Comparison of ENCODE assay signal across 18 cellular contexts in the genomic region with DNA sequence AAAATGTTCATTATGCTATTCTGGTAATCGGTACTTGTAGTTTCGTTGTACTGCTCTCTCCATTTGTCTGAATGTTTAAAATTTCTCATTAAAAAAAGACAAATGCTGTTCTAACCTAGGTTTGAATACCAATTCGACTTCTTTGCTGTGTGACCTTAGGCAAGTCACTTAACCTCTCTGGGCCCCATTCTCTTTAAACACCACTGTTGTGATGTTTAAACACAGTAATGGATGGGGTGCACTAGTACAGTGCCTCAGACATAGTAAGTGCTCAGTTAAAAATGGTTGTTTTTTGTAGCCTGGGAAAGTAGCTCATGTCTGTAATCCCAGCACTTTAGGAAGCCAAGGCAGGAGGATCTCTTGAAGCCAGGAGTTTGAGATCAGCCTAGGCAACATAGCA.
DNase-seq lines count a peak whose midpoint lies in the region; ATAC-seq, FAIRE-seq and TF ChIP-seq lines count a peak whose summit lies in the region.
"Had no signal": no experiment of that assay in that cellular context is flagged by ENCODE, and none has a peak within 500 bp of the region (broad histone marks: within the 10 kb centered on the region; RNA-seq: fewer than 3 reads in every experiment).

No MANE protein-coding gene starts in this region.

- POLR2A ChIA-PET in HepG2 (lab: Yijun Ruan, JAX) (no interaction called here), H1 (lab: Charles Lee; ENCODE audit: partially characterized antibody) (no interaction called here)

- H3K9ac ChIP-seq in HepG2 (ENCODE audit: insufficient read depth, low read depth, low read length) (no peak overlapping the region), H1 (replicated peaks in 1 of 4; ENCODE audit: extremely low read depth in 1 of 4, low read depth in 3 of 4, low read length in 3 of 4) (no peak overlapping the region)
- H3K9ac ChIP-seq: BLaER1, GM23248, KMS-11 had no signal

- BruUV-seq in HepG2 (replicated peaks; lab: Mats Ljungman, UMichigan): no TSS peak

- H2BK120ac ChIP-seq in H1 (replicated peaks; ENCODE audit: low read depth, low read length): no peak overlapping the region

- H3K18ac ChIP-seq in H1 (ENCODE audit: extremely low read depth, low read length): no peak overlapping the region

- H4K20me1 ChIP-seq in HepG2 (ENCODE audit: insufficient read depth, low read length) (no peaks in the 10 kb centered on the region), H1 (replicated peaks in 1 of 2; ENCODE audit: control insufficient read depth in 1 of 2, insufficient read depth in 2 of 2, low read length in 2 of 2) (no peaks in the 10 kb centered on the region)
- H4K20me1 ChIP-seq: BLaER1 had no signal

- TF ChIP-seq POLR2A in HepG2 (IDR thresholded peaks at IDR 0.05; ENCODE audit: insufficient read depth in 1 of 2, low read depth in 2 of 2, low read length in 2 of 2): no peak
- no peak for TF ChIP-seq POLR2A in right lobe of liver (IDR thresholded peaks at IDR 0.05)
- TF ChIP-seq POLR2A in H1 (IDR thresholded peaks at IDR 0.05; ENCODE audit: control extremely low read depth in 1 of 2, low read depth in 2 of 2, low read length in 2 of 2): no peak
- no peak for TF ChIP-seq POLR2A in gastrocnemius medialis (IDR thresholded peaks at IDR 0.05)

- WGBS in HepG2 (ENCODE audit: low lambda C conversion rate): 49% methylated on average over 3 of the region's 3 CpGs
- 79% methylated on average over 3 of the region's 3 CpGs for WGBS in right lobe of liver (ENCODE audit: insufficient coverage, low coverage, low lambda C conversion rate, missing lambda C conversion rate)
- WGBS in H1 (ENCODE audit: extremely low coverage in 1 of 2, insufficient coverage in 1 of 2, insufficient read length in 1 of 2, insufficient replicate concordance in 2 of 2, low coverage in 1 of 2, low lambda C conversion rate in 2 of 2, missing lambda C conversion rate in 1 of 2), 2 experiments: 87% methylated on average over 3 of the region's 3 CpGs; no CpG with 5 or more reads in 1 of the 2 experiments

- in situ Hi-C loops in HepG2 (cut with HindIII; ENCODE audit: extremely low pct_ligation_motif_present, low pct_unique_long_range_greater_than_20kb) (no loop called here), gastrocnemius medialis (cut with MboI; ENCODE audit: low sequenced_read_pairs in 4 of 4) (no loop called here)

- H3K27me3 ChIP-seq in HepG2 (ENCODE audit: control insufficient read depth in 1 of 2, insufficient read depth in 2 of 2, low read length in 2 of 2) (peaks cover 17 to 49% of the 10 kb centered on the region in 2 experiments), right lobe of liver (no peaks in the 10 kb centered on the region), H1 (replicated peaks in 1 of 4; ENCODE audit: control insufficient read depth in 3 of 4, extremely low read depth in 1 of 4, insufficient read depth in 3 of 4, low read length in 3 of 4) (no peaks in the 10 kb centered on the region), gastrocnemius medialis (no peaks in the 10 kb centered on the region)
- H3K27me3 ChIP-seq in effector memory CD4-positive, alpha-beta T cell (replicated peaks; ENCODE audit: control insufficient read depth, insufficient read depth, low read length, poor library complexity, severe bottlenecking): no peaks in the 10 kb centered on the region
- H3K27me3 ChIP-seq: BLaER1 had no signal

- TF ChIP-seq CTCF in HepG2 (CRISPR knock-in tag; IDR thresholded peaks at IDR 0.05) (no peak), right lobe of liver (IDR thresholded peaks at IDR 0.05) (no peak), H1 (IDR thresholded peaks at IDR 0.05; ENCODE audit: control extremely low read depth in 1 of 3, insufficient read depth in 1 of 3, low read depth in 1 of 3, low read length in 3 of 3) (no peak), gastrocnemius medialis (IDR thresholded peaks at IDR 0.05 in 4 of 5, conservative IDR thresholded peaks at IDR 0.05 in 1 of 5) (no peak)

- H3K9me3 Mint-ChIP-seq in activated CD8-positive, alpha-beta memory T cell treated with anti-CD3 and anti-CD28 coated beads, Interleukin-2, amount 10 ng/mL, durations not matched to agents 7 days and 5 days (ENCODE audit: low read depth): no peaks in the 10 kb centered on the region
- H3K9me3 Mint-ChIP-seq: CD8-positive, alpha-beta T cell; HFFc6 had no signal

- TF ChIP-seq RAD21 in HepG2 (CRISPR knock-in tag; IDR thresholded peaks at IDR 0.05): no peak
- TF ChIP-seq RAD21 in H1 (IDR thresholded peaks at IDR 0.05 in 1 of 2, conservative IDR thresholded peaks at IDR 0.05 in 1 of 2; ENCODE audit: low read depth in 2 of 2, low read length in 2 of 2): no peak

- H2BK12ac ChIP-seq in H1 (ENCODE audit: low read depth, low read length): no peak overlapping the region

- no peak overlapping the region for H3K56ac ChIP-seq in H1 (replicated peaks; ENCODE audit: insufficient read length, low read depth, low read length)

- H3K9me3 ChIP-seq in HepG2 (ENCODE audit: low read length): no peaks in the 10 kb centered on the region
- H3K9me3 ChIP-seq in right lobe of liver: no peaks in the 10 kb centered on the region
- H3K9me3 ChIP-seq in H1 (ENCODE audit: insufficient read depth in 2 of 2, low read depth in 1 of 2, low read length in 1 of 2): no peaks in the 10 kb centered on the region
- H3K9me3 ChIP-seq in gastrocnemius medialis: no peaks in the 10 kb centered on the region
- H3K9me3 ChIP-seq in effector memory CD4-positive, alpha-beta T cell (ENCODE audit: control insufficient read depth, low read length): no peaks in the 10 kb centered on the region
- H3K9me3 ChIP-seq: BLaER1 had no signal

- H3K36me3 ChIP-seq in HepG2 (replicated peaks in 1 of 2; ENCODE audit: control insufficient read depth in 1 of 2, insufficient read depth in 2 of 2, low read length in 2 of 2): no peaks in the 10 kb centered on the region
- no peaks in the 10 kb centered on the region for H3K36me3 ChIP-seq in right lobe of liver
- H3K36me3 ChIP-seq in H1 (ENCODE audit: control insufficient read depth in 2 of 4, insufficient read depth in 4 of 4, low read length in 3 of 4): no peaks in the 10 kb centered on the region
- no peaks in the 10 kb centered on the region for H3K36me3 ChIP-seq in gastrocnemius medialis
- H3K36me3 ChIP-seq in effector memory CD4-positive, alpha-beta T cell (ENCODE audit: control insufficient read depth, insufficient read depth, low read length): no peaks in the 10 kb centered on the region
- H3K36me3 ChIP-seq: BLaER1 had no signal

- H3K23ac ChIP-seq in H1 (ENCODE audit: insufficient read length): no peak overlapping the region

- no peak overlapping the region for H4K91ac ChIP-seq in H1 (replicated peaks; ENCODE audit: insufficient read length, low read length)

- H3K4me1 ChIP-seq in HepG2 (ENCODE audit: insufficient read depth, low read length) (peaks cover 93% of the 10 kb centered on the region), right lobe of liver (peaks cover 0 to 19% (median 9%) of the 10 kb centered on the region in 4 donors), H1 (replicated peaks in 1 of 4; ENCODE audit: control insufficient read depth in 3 of 4, insufficient read depth in 4 of 4, low read length in 3 of 4) (peaks cover 0 to 10% (median 3%) of the 10 kb centered on the region in 4 experiments; a peak in 3 of 7 replicates), gastrocnemius medialis (peaks cover 47 to 55% of the 10 kb centered on the region in 2 donors)
- H3K4me1 ChIP-seq in effector memory CD4-positive, alpha-beta T cell (ENCODE audit: control insufficient read depth, insufficient read depth, low read length, poor library complexity, severe bottlenecking): no peaks in the 10 kb centered on the region

- TF ChIP-seq EP300 in HepG2 (IDR thresholded peaks at IDR 0.05; ENCODE audit: low read depth in 2 of 2, low read length in 2 of 2) (no peak), HepG2 (CRISPR knock-in tag; IDR thresholded peaks at IDR 0.05; ENCODE audit: borderline replicate concordance) (no peak), H1 (IDR thresholded peaks at IDR 0.05; ENCODE audit: borderline replicate concordance in 1 of 2, low read depth in 2 of 2, low read length in 2 of 2) (no peak)

- H3K4me2 ChIP-seq in HepG2 (ENCODE audit: low read depth, low read length) (no peak overlapping the region), H1 (ENCODE audit: insufficient read depth in 1 of 2, low read depth in 2 of 2, low read length in 2 of 2) (no peak overlapping the region)
- H3K4me2 ChIP-seq: KMS-11 had no signal

- FAIRE-seq in HepG2 (lab: Jason Lieb, UNC): no peak
- FAIRE-seq in H1 (lab: Jason Lieb, UNC): no peak
- FAIRE-seq: H54, HTR-8/SVneo had no signal

- H3K4me3 Mint-ChIP-seq in activated CD8-positive, alpha-beta memory T cell treated with anti-CD3 and anti-CD28 coated beads, Interleukin-2, amount 10 ng/mL, durations not matched to agents 7 days and 5 days: no peak overlapping the region
- H3K4me3 Mint-ChIP-seq: CD8-positive, alpha-beta T cell; HFFc6 had no signal

- no peak overlapping the region for H3K27ac Mint-ChIP-seq in activated CD8-positive, alpha-beta memory T cell treated with anti-CD3 and anti-CD28 coated beads, Interleukin-2, amount 10 ng/mL, durations not matched to agents 7 days and 5 days
- H3K27ac Mint-ChIP-seq: CD8-positive, alpha-beta T cell; HFFc6 had no signal

- H3K36me3 Mint-ChIP-seq in activated CD8-positive, alpha-beta memory T cell treated with anti-CD3 and anti-CD28 coated beads, Interleukin-2, amount 10 ng/mL, durations not matched to agents 7 days and 5 days: no peaks in the 10 kb centered on the region
- H3K36me3 Mint-ChIP-seq: CD8-positive, alpha-beta T cell had no signal

- H3K4ac ChIP-seq in H1 (replicated peaks; ENCODE audit: insufficient read length, low read depth, low read length): no peak overlapping the region

- no peak overlapping the region for H2BK15ac ChIP-seq in H1 (ENCODE audit: low read length)

- H2AFZ ChIP-seq in HepG2 (ENCODE audit: low read length): no peak overlapping the region
- H2AFZ ChIP-seq in H1 (ENCODE audit: low read length): no peak overlapping the region
- H2AFZ ChIP-seq: GM23248 had no signal

- no peaks in the 10 kb centered on the region for H3K4me1 Mint-ChIP-seq in activated CD8-positive, alpha-beta memory T cell treated with anti-CD3 and anti-CD28 coated beads, Interleukin-2, amount 10 ng/mL, durations not matched to agents 7 days and 5 days

- no peak overlapping the region for H4K5ac ChIP-seq in H1 (ENCODE audit: insufficient read length, low read depth, low read length)

- no peak for ATAC-seq in HepG2
- no peak for ATAC-seq in right lobe of liver
- ATAC-seq in gastrocnemius medialis: no peak
- no peak for ATAC-seq in activated CD8-positive, alpha-beta memory T cell treated with anti-CD3 and anti-CD28 coated beads, Interleukin-2, amount 10 ng/mL, durations not matched to agents 7 days and 5 days
- ATAC-seq: CD8-positive, alpha-beta T cell had no signal

- no peaks in the 10 kb centered on the region for H3K23me2 ChIP-seq in H1 (ENCODE audit: low read depth, low read length)

- H3K79me2 ChIP-seq in HepG2 (ENCODE audit: insufficient read depth, low read length): no peaks in the 10 kb centered on the region
- H3K79me2 ChIP-seq in H1 (ENCODE audit: control insufficient read depth in 1 of 2, insufficient read depth in 2 of 2, low read length in 2 of 2): no peaks in the 10 kb centered on the region

- H2BK5ac ChIP-seq in H1 (ENCODE audit: low read depth, low read length): no peak overlapping the region

- DNase-seq in HepG2 (ENCODE audit: low spot score) (no peak), right lobe of liver (no peak), H1 (ENCODE audit: low read depth in 1 of 2, low spot score in 2 of 2) (no peak), gastrocnemius medialis (no peak), kidney tubule cell (ENCODE audit: low spot score) (no peak)
- no peak for DNase-seq in activated CD8-positive, alpha-beta memory T cell treated with anti-CD3 and anti-CD28 coated beads, Interleukin-2, amount 10 ng/mL, durations not matched to agents 7 days and 5 days
- DNase-seq in effector memory CD4-positive, alpha-beta T cell: no peak
- DNase-seq: Calu3; CD8-positive, alpha-beta T cell; DMS79 treated with DMSO at 0.1 percent for 48 hours; GF-D8; GM23248; HCEC 1CT; HFFc6 had no signal

- no peak overlapping the region for H3K4me3 ChIP-seq in HepG2 (replicated peaks in 1 of 3; ENCODE audit: insufficient read depth in 1 of 3, low read depth in 2 of 3, low read length in 3 of 3)
- H3K4me3 ChIP-seq in right lobe of liver: no peak overlapping the region
- no peak overlapping the region for H3K4me3 ChIP-seq in H1 (ENCODE audit: extremely low read depth in 1 of 4, insufficient read depth in 2 of 4, low read depth in 3 of 4, low read length in 4 of 4)
- H3K4me3 ChIP-seq in gastrocnemius medialis: no peak overlapping the region
- H3K4me3 ChIP-seq in effector memory CD4-positive, alpha-beta T cell (ENCODE audit: insufficient read depth, low read depth, low read length, poor library complexity, severe bottlenecking): no peak overlapping the region
- H3K4me3 ChIP-seq: BLaER1, GM23248 had no signal

- H4K8ac ChIP-seq in H1 (ENCODE audit: extremely low read depth, insufficient read depth, low read length): no peak overlapping the region

- peaks cover 3% of the 10 kb centered on the region for H3K27me3 Mint-ChIP-seq in activated CD8-positive, alpha-beta memory T cell treated with anti-CD3 and anti-CD28 coated beads, Interleukin-2, amount 10 ng/mL, durations not matched to agents 7 days and 5 days

- no peak overlapping the region for H2AK5ac ChIP-seq in H1 (ENCODE audit: low read depth, low read length)

- H3K79me1 ChIP-seq in H1 (ENCODE audit: low read depth, low read length): no peaks in the 10 kb centered on the region

- H2BK20ac ChIP-seq in H1 (ENCODE audit: low read length): no peak overlapping the region

- intact Hi-C loops in HepG2 (cut with micrococcal nuclease; ENCODE audit: unreplicated experiment) (no loop called here), right lobe of liver (cut with DNase I) (no loop called here), gastrocnemius medialis (cut with DNase I; ENCODE audit: low total_unique reads) (loop anchor here (1.0 to 2.0 kb wide), 2 partner anchors 34 to 190 kb away; no protein-coding TSS in a partner anchor)

- H3K27ac ChIP-seq in HepG2 (ENCODE audit: extremely low read length, insufficient read depth, low read length): no peak overlapping the region
- no peak overlapping the region for H3K27ac ChIP-seq in right lobe of liver
- H3K27ac ChIP-seq in H1 (ENCODE audit: low read depth, low read length): no peak overlapping the region
- peak overlapping the region; percentile 90 to 100 (median 99) for H3K27ac ChIP-seq in gastrocnemius medialis
- H3K27ac ChIP-seq in effector memory CD4-positive, alpha-beta T cell (ENCODE audit: insufficient read depth, low read length, poor library complexity, severe bottlenecking): no peak overlapping the region
- H3K27ac ChIP-seq: GM23248, KMS-11 had no signal

- no peak overlapping the region for H3K14ac ChIP-seq in H1 (ENCODE audit: insufficient read length)

- CTCF ChIA-PET in HepG2 (lab: Yijun Ruan, JAX; ENCODE audit: low intra/inter-chr PET ratio, low total read pairs): no interaction called here
- CTCF ChIA-PET in H1 (lab: Charles Lee; ENCODE audit: partially characterized antibody): interaction anchor here (0.8 to 2.6 kb wide), 4 partner anchors 10 to 220 kb away, joined by 3 to 11 read pairs (median 4); a partner anchor contains a TSS
- CTCF ChIA-PET in activated CD8-positive, alpha-beta memory T cell treated with anti-CD3 and anti-CD28 coated beads, Interleukin-2, amount 10 ng/mL, durations not matched to agents 7 days and 5 days (lab: Charles Lee): no interaction called here

Comparison
In these comparisons a context has a peak if more than half of its experiments do, and no peak if none do; other contexts are left out.
1. H3K27ac ChIP-seq: peak in gastrocnemius medialis (4 of 4); none in HepG2 (single experiment), right lobe of liver (0 of 3), H1 (single experiment) and effector memory CD4-positive, alpha-beta T cell (single experiment).